In genomic region chrX:40444798-40445496, GRCh38 we compare ENCODE assay signal across 15 cellular contexts.
"Had no signal": no experiment of that assay in that cellular context is flagged by ENCODE, and none has a peak within 500 bp of the region (broad histone marks: within the 10 kb centered on the region; RNA-seq: fewer than 3 reads in every experiment).

No MANE protein-coding gene starts in this region.

- H3K9me3 Mint-ChIP-seq: activated B cell treated with CpG ODN at 0.5 μM for 24 hours; activated naive CD8-positive, alpha-beta T cell treated with anti-CD3 and anti-CD28 coated beads, Interleukin-2, amount 10 ng/mL, durations not matched to agents 7 days and 5 days; naive thymus-derived CD4-positive, alpha-beta T cell; T-helper 2 cell treated with Interferon-gamma antibody and Interleukin-4, amounts not matched to agents 5 μg/mL and 100 μg/mL, for 36 hours; type B pancreatic cell had no signal

- H3K27me3 Mint-ChIP-seq: brain, type B pancreatic cell had no signal

- H3K27me3 ChIP-seq: gastroesophageal sphincter had no signal

- H3K9me3 ChIP-seq: gastroesophageal sphincter, mucosa of descending colon had no signal

- H3K27ac Mint-ChIP-seq: activated B cell treated with CpG ODN at 0.5 μM for 24 hours; activated naive CD8-positive, alpha-beta T cell treated with anti-CD3 and anti-CD28 coated beads, Interleukin-2, amount 10 ng/mL, durations not matched to agents 7 days and 5 days; naive thymus-derived CD4-positive, alpha-beta T cell; T-helper 2 cell treated with Interferon-gamma antibody and Interleukin-4, amounts not matched to agents 5 μg/mL and 100 μg/mL, for 36 hours; type B pancreatic cell had no signal

- DNase-seq: activated B cell treated with CpG ODN at 0.5 μM for 24 hours; activated CD4-positive, alpha-beta T cell treated with anti-CD3 and anti-CD28 coated beads for 48 hours; activated CD8-positive, alpha-beta memory T cell treated with anti-CD3 and anti-CD28 coated beads, Interleukin-2, amount 50 U/mL, for 48 hours; activated naive CD8-positive, alpha-beta T cell treated with anti-CD3 and anti-CD28 coated beads, Interleukin-2, amount 10 ng/mL, durations not matched to agents 7 days and 5 days; mammary epithelial cell; mucosa of descending colon; naive thymus-derived CD4-positive, alpha-beta T cell; stimulated activated naive CD4-positive, alpha-beta T cell treated with Interleukin-2 at 50 U/mL for 16 hours; substantia nigra; SW 1271 had no signal

- H3K4me3 Mint-ChIP-seq: activated B cell treated with CpG ODN at 0.5 μM for 24 hours; activated naive CD8-positive, alpha-beta T cell treated with anti-CD3 and anti-CD28 coated beads, Interleukin-2, amount 10 ng/mL, durations not matched to agents 7 days and 5 days; naive thymus-derived CD4-positive, alpha-beta T cell; T-helper 2 cell treated with Interferon-gamma antibody and Interleukin-4, amounts not matched to agents 5 μg/mL and 100 μg/mL, for 36 hours; type B pancreatic cell had no signal

- H3K36me3 Mint-ChIP-seq: activated naive CD8-positive, alpha-beta T cell treated with anti-CD3 and anti-CD28 coated beads, Interleukin-2, amount 10 ng/mL, durations not matched to agents 7 days and 5 days; brain; naive thymus-derived CD4-positive, alpha-beta T cell; type B pancreatic cell had no signal

- FAIRE-seq: islet of Langerhans had no signal

- H3K36me3 ChIP-seq: gastroesophageal sphincter had no signal

- H3K4me3 ChIP-seq: gastroesophageal sphincter, mucosa of descending colon had no signal

- H3K4me1 Mint-ChIP-seq: activated B cell treated with CpG ODN at 0.5 μM for 24 hours had no signal

- H3K27ac ChIP-seq: gastroesophageal sphincter had no signal
